Comparison of ENCODE assay signal across 30 cellular contexts in genomic region chr16:31362476-31363405, GRCh38. TPM values are rescaled to one million over a fixed set of nuclear protein-coding genes. Genes with fewer than 3 reads are reported as not detected.
"Had no signal": no experiment of that assay in that cellular context is flagged by ENCODE, and none has a peak within 500 bp of the region (broad histone marks: within the 10 kb centered on the region; RNA-seq: fewer than 3 reads in every experiment).

No MANE protein-coding gene starts in this region.

- H3K4me3 ChIP-seq: body of pancreas, left lung, pancreas, right atrium auricular region, smooth muscle cell, thoracic aorta had no signal

- DNase-seq: activated CD4-positive, alpha-beta memory T cell treated with anti-CD3 and anti-CD28 coated beads, Interleukin-2, amount 10 ng/mL, durations not matched to agents 7 days and 5 days; activated CD4-positive, alpha-beta T cell treated with anti-CD3 and anti-CD28 coated beads for 1 hour; activated CD4-positive, alpha-beta T cell treated with anti-CD3 and anti-CD28 coated beads, Interleukin-2, amount 10 ng/mL, durations not matched to agents 7 days and 5 days; activated CD8-positive, alpha-beta memory T cell treated with anti-CD3 and anti-CD28 coated beads, Interleukin-2, amount 50 U/mL, for 48 hours; activated T-cell treated with anti-CD3 and anti-CD28 coated beads, Interleukin-2, amount 50 U/mL, for 24 hours; anterior cingulate cortex; body of pancreas; cortex of kidney; foreskin fibroblast; hippocampal formation; kidney glomerular epithelial cell; left lung; pancreas; stimulated activated CD4-positive, alpha-beta T cell treated with anti-CD3 and anti-CD28 coated beads, Interleukin-15, amount 100 ng/mL, for 24 hours; stimulated activated CD4-positive, alpha-beta T cell treated with anti-CD3 and anti-CD28 coated beads, Interleukin-2, amount 100 ng/mL, for 24 hours; stimulated activated naive CD4-positive, alpha-beta T cell; SW 1271; T1000; trophoblast cell; WERI-Rb-1 had no signal

- H3K9me3 Mint-ChIP-seq: activated CD4-positive, alpha-beta memory T cell treated with anti-CD3 and anti-CD28 coated beads, Interleukin-2, amount 10 ng/mL, durations not matched to agents 7 days and 5 days; activated CD4-positive, alpha-beta T cell treated with anti-CD3 and anti-CD28 coated beads, Interleukin-2, amount 10 ng/mL, durations not matched to agents 7 days and 5 days; activated naive CD4-positive, alpha-beta T cell treated with anti-CD3 and anti-CD28 coated beads, Interleukin-2, amount 50 U/mL, for 24 hours; activated T-cell treated with anti-CD3 and anti-CD28 coated beads, Interleukin-2, amount 50 U/mL, for 24 hours; nephron; T-helper 1 cell treated with Interleukin-12 subunit alpha and Interleukin-12 subunit beta and Interleukin-4 antibody, amounts not matched to agents 30 μg/mL and 1 μg/mL, for 36 hours had no signal

- H3K27me3 ChIP-seq: body of pancreas, pancreas, right atrium auricular region had no signal

- ATAC-seq: body of pancreas, left lung, pancreas had no signal

- H3K27me3 Mint-ChIP-seq: activated CD4-positive, alpha-beta memory T cell treated with anti-CD3 and anti-CD28 coated beads, Interleukin-2, amount 10 ng/mL, durations not matched to agents 7 days and 5 days; activated CD4-positive, alpha-beta T cell treated with anti-CD3 and anti-CD28 coated beads, Interleukin-2, amount 10 ng/mL, durations not matched to agents 7 days and 5 days; activated naive CD4-positive, alpha-beta T cell treated with anti-CD3 and anti-CD28 coated beads, Interleukin-2, amount 50 U/mL, for 24 hours; activated T-cell treated with anti-CD3 and anti-CD28 coated beads, Interleukin-2, amount 50 U/mL, for 24 hours had no signal

- H3K4me1 ChIP-seq: body of pancreas, pancreas had no signal

- H3K9me3 ChIP-seq: body of pancreas, left lung, pancreas, right atrium auricular region, thoracic aorta had no signal

- H3K27ac Mint-ChIP-seq: activated CD4-positive, alpha-beta memory T cell treated with anti-CD3 and anti-CD28 coated beads, Interleukin-2, amount 10 ng/mL, durations not matched to agents 7 days and 5 days; activated CD4-positive, alpha-beta T cell treated with anti-CD3 and anti-CD28 coated beads, Interleukin-2, amount 10 ng/mL, durations not matched to agents 7 days and 5 days; activated naive CD4-positive, alpha-beta T cell treated with anti-CD3 and anti-CD28 coated beads, Interleukin-2, amount 50 U/mL, for 24 hours; activated T-cell treated with anti-CD3 and anti-CD28 coated beads, Interleukin-2, amount 50 U/mL, for 24 hours; nephron; T-helper 1 cell treated with Interleukin-12 subunit alpha and Interleukin-12 subunit beta and Interleukin-4 antibody, amounts not matched to agents 30 μg/mL and 1 μg/mL, for 36 hours had no signal

- H3K27ac ChIP-seq: body of pancreas, left lung, pancreas, right atrium auricular region, thoracic aorta, WERI-Rb-1 had no signal

- H3K4me3 Mint-ChIP-seq: activated CD4-positive, alpha-beta memory T cell treated with anti-CD3 and anti-CD28 coated beads, Interleukin-2, amount 10 ng/mL, durations not matched to agents 7 days and 5 days; activated CD4-positive, alpha-beta T cell treated with anti-CD3 and anti-CD28 coated beads, Interleukin-2, amount 10 ng/mL, durations not matched to agents 7 days and 5 days; activated naive CD4-positive, alpha-beta T cell treated with anti-CD3 and anti-CD28 coated beads, Interleukin-2, amount 50 U/mL, for 24 hours; activated T-cell treated with anti-CD3 and anti-CD28 coated beads, Interleukin-2, amount 50 U/mL, for 24 hours; nephron; T-helper 1 cell treated with Interleukin-12 subunit alpha and Interleukin-12 subunit beta and Interleukin-4 antibody, amounts not matched to agents 30 μg/mL and 1 μg/mL, for 36 hours had no signal

- H3K36me3 ChIP-seq: pancreas, right atrium auricular region, thoracic aorta, WERI-Rb-1 had no signal

RNA-seq across cellular contexts. Expression of gene ITGAX, which starts 7.8 kb away (rescaled TPM):
- polyA plus RNA-seq: smooth muscle cell had no signal

RNA-seq across cellular contexts. Expression of gene ITGAD, which starts 30.4 kb away (rescaled TPM):
- total RNA-seq: activated CD4-positive, alpha-beta memory T cell treated with anti-CD3 and anti-CD28 coated beads, Interleukin-2, amount 10 ng/mL, durations not matched to agents 7 days and 5 days; activated CD4-positive, alpha-beta T cell treated with anti-CD3 and anti-CD28 coated beads, Interleukin-2, amount 10 ng/mL, durations not matched to agents 7 days and 5 days; body of pancreas; cerebellum; endothelial cell of umbilical vein; lung microvascular endothelial cell; pulmonary artery endothelial cell; right atrium auricular region; smooth muscle cell had no signal
- polyA plus RNA-seq: endothelial cell of umbilical vein, pancreas, smooth muscle cell had no signal
